In genomic region chr20:38447931-38448675, GRCh38 we compare ENCODE assay signal across 8 cellular contexts. TPM values are rescaled to one million over a fixed set of nuclear protein-coding genes. Genes with fewer than 3 reads are reported as not detected.
DNase-seq lines count a peak whose midpoint lies in the region; ATAC-seq, FAIRE-seq and TF ChIP-seq lines count a peak whose summit lies in the region.

No MANE protein-coding gene starts in this region.

- no peaks in the 10 kb centered on the region for H3K79me2 ChIP-seq in smooth muscle cell (ENCODE audit: low read depth)

- H3K4me3 Mint-ChIP-seq in activated CD4-positive, alpha-beta T cell treated with anti-CD3 and anti-CD28 coated beads, Interleukin-2, amount 10 ng/mL, durations not matched to agents 7 days and 5 days, result peak overlapping the region; percentile 72
- H3K4me3 Mint-ChIP-seq in central memory CD8-positive, alpha-beta T cell, result peak overlapping the region; percentile 84

- DNase-seq in activated CD4-positive, alpha-beta T cell treated with anti-CD3 and anti-CD28 coated beads, Interleukin-2, amount 10 ng/mL, durations not matched to agents 7 days and 5 days, result no peak
- no peak for DNase-seq in activated CD4-positive, alpha-beta T cell treated with anti-CD3 and anti-CD28 coated beads for 4 hours
- peak; percentile 70 for DNase-seq in NAMALWA (ENCODE audit: low spot score)
- DNase-seq in central memory CD8-positive, alpha-beta T cell (ENCODE audit: low spot score in 2 of 2), result no peak
- no peak for DNase-seq in smooth muscle cell (lab: John Stamatoyannopoulos, UW; ENCODE audit: unreplicated experiment)
- no peak for DNase-seq in SK-N-DZ (ENCODE audit: low spot score)
- DNase-seq in kidney, result no peak

- H3K9me3 Mint-ChIP-seq in activated CD4-positive, alpha-beta T cell treated with anti-CD3 and anti-CD28 coated beads, Interleukin-2, amount 10 ng/mL, durations not matched to agents 7 days and 5 days, result no peaks in the 10 kb centered on the region
- no peaks in the 10 kb centered on the region for H3K9me3 Mint-ChIP-seq in central memory CD8-positive, alpha-beta T cell

- ATAC-seq in central memory CD8-positive, alpha-beta T cell (replicated peaks; ENCODE audit: extremely low read depth, poor library complexity, severe bottlenecking), result no peak
- no peak for ATAC-seq in GM18867 (IDR thresholded peaks at IDR 0.05; ENCODE audit: unreplicated experiment)

- H3K9ac ChIP-seq in smooth muscle cell (ENCODE audit: low read depth) (no peak overlapping the region), kidney (ENCODE audit: low read length in 2 of 2) (no peak overlapping the region)

- no peak for FAIRE-seq in kidney (lab: Jason Lieb, UNC)

- H3K27ac ChIP-seq in smooth muscle cell (ENCODE audit: low read depth), result no peak overlapping the region
- H3K27ac ChIP-seq in kidney (ENCODE audit: low read depth in 2 of 2, low read length in 2 of 2), result no peak overlapping the region

- H4K20me1 ChIP-seq in smooth muscle cell (ENCODE audit: low read depth), result no peaks in the 10 kb centered on the region

- TF ChIP-seq CTCF in smooth muscle cell (IDR thresholded peaks at IDR 0.05; ENCODE audit: borderline replicate concordance, insufficient read depth, poor library complexity, severe bottlenecking) (no peak), kidney (IDR thresholded peaks at IDR 0.05; ENCODE audit: borderline replicate concordance, extremely low read depth, insufficient read depth) (no peak)

- WGBS in smooth muscle cell (ENCODE audit: low lambda C conversion rate), result 88% methylated on average over 10 of the region's 10 CpGs

- H3K27me3 ChIP-seq in smooth muscle cell (ENCODE audit: low read depth), result no peaks in the 10 kb centered on the region

- no peaks in the 10 kb centered on the region for H3K9me3 ChIP-seq in smooth muscle cell (replicated peaks; ENCODE audit: low read depth)
- H3K9me3 ChIP-seq in kidney (ENCODE audit: control insufficient read depth in 1 of 2, low read length in 2 of 2), result no peaks in the 10 kb centered on the region

- no peaks in the 10 kb centered on the region for H3K27me3 Mint-ChIP-seq in activated CD4-positive, alpha-beta T cell treated with anti-CD3 and anti-CD28 coated beads, Interleukin-2, amount 10 ng/mL, durations not matched to agents 7 days and 5 days
- H3K27me3 Mint-ChIP-seq in central memory CD8-positive, alpha-beta T cell, result no peaks in the 10 kb centered on the region

- CTCF ChIA-PET in activated CD4-positive, alpha-beta T cell treated with anti-CD3 and anti-CD28 coated beads, Interleukin-2, amount 10 ng/mL, durations not matched to agents 7 days and 5 days (lab: Charles Lee), result interaction anchor here (0.6 to 1.7 kb wide), 4 partner anchors 13 to 475 kb away, joined by 3 to 27 read pairs (median 4); partner anchors contain the start of genes RALGAPB and SNHG17

- H3K4me2 ChIP-seq in smooth muscle cell, result peak overlapping the region; percentile 99

- H3F3A ChIP-seq in smooth muscle cell (ENCODE audit: low read depth), result no peaks in the 10 kb centered on the region

- H3K4me1 ChIP-seq in smooth muscle cell (ENCODE audit: low read depth), result peaks cover 5% of the 10 kb centered on the region
- H3K4me1 ChIP-seq in kidney (ENCODE audit: control insufficient read depth in 1 of 2, insufficient read depth in 1 of 2, low read depth in 1 of 2, low read length in 2 of 2), result peaks cover 6 to 11% of the 10 kb centered on the region in 2 donors

- H3K27ac Mint-ChIP-seq in activated CD4-positive, alpha-beta T cell treated with anti-CD3 and anti-CD28 coated beads, Interleukin-2, amount 10 ng/mL, durations not matched to agents 7 days and 5 days, result peak overlapping the region; percentile 82
- H3K27ac Mint-ChIP-seq in central memory CD8-positive, alpha-beta T cell (ENCODE audit: low read depth), result peak overlapping the region; percentile 84

- H3K36me3 ChIP-seq in smooth muscle cell (ENCODE audit: low read depth) (no peaks in the 10 kb centered on the region), kidney (ENCODE audit: control insufficient read depth in 1 of 2, insufficient read depth in 2 of 2, low read length in 2 of 2) (peaks cover 8 to 18% of the 10 kb centered on the region in 2 donors)

- H3K4me1 Mint-ChIP-seq in activated CD4-positive, alpha-beta T cell treated with anti-CD3 and anti-CD28 coated beads, Interleukin-2, amount 10 ng/mL, durations not matched to agents 7 days and 5 days, result peaks cover 31% of the 10 kb centered on the region
- peaks cover 23% of the 10 kb centered on the region for H3K4me1 Mint-ChIP-seq in central memory CD8-positive, alpha-beta T cell

- H2AFZ ChIP-seq in smooth muscle cell (ENCODE audit: low read depth), result no peak overlapping the region

- intact Hi-C loops in kidney (cut with DNase I), result no loop called here

- POLR2A ChIA-PET in activated CD4-positive, alpha-beta T cell treated with anti-CD3 and anti-CD28 coated beads, Interleukin-2, amount 10 ng/mL, durations not matched to agents 7 days and 5 days (lab: Charles Lee), result interaction anchor here (3.2 kb wide), 1 partner anchor 13 kb away, joined by 23 read pairs; the partner anchor contains the start of gene SNHG17

- peaks cover 14% of the 10 kb centered on the region for H3K36me3 Mint-ChIP-seq in activated CD4-positive, alpha-beta T cell treated with anti-CD3 and anti-CD28 coated beads, Interleukin-2, amount 10 ng/mL, durations not matched to agents 7 days and 5 days (ENCODE audit: low read depth)
- peaks cover 20% of the 10 kb centered on the region for H3K36me3 Mint-ChIP-seq in central memory CD8-positive, alpha-beta T cell (ENCODE audit: insufficient read depth)

- H3K4me3 ChIP-seq in smooth muscle cell, result no peak overlapping the region
- H3K4me3 ChIP-seq in kidney (ENCODE audit: low read length in 2 of 2), result peak overlapping the region in 1 of 2 donors; percentile 84

RNA-seq across cellular contexts. Expression of gene SNHG17, which starts 13.0 kb away (rescaled TPM):
- 10 to 100 TPM; 40.7 to 40.8 TPM for total RNA-seq in activated CD4-positive, alpha-beta T cell treated with anti-CD3 and anti-CD28 coated beads, Interleukin-2, amount 10 ng/mL, durations not matched to agents 7 days and 5 days
- total RNA-seq in smooth muscle cell (5.5 and 6.7 TPM in 2 replicates), kidney (33.2 TPM)
- polyA plus RNA-seq in smooth muscle cell (19.6 and 26.4 TPM in 2 replicates), kidney (ENCODE audit: insufficient read depth, low read depth, low replicate concordance) (19.7 TPM)
- 27.5 and 28.0 TPM in 2 replicates for polyA plus RNA-seq in SK-N-DZ (2014; cell fraction: cytosol; rRNA removed)
- 61.3 and 159 TPM in 2 replicates for polyA plus RNA-seq in SK-N-DZ (2014; cell fraction: nucleus; rRNA removed)

RNA-seq across cellular contexts. Expression of gene RALGAPB, which starts 24.5 kb away (rescaled TPM):
- total RNA-seq in activated CD4-positive, alpha-beta T cell treated with anti-CD3 and anti-CD28 coated beads, Interleukin-2, amount 10 ng/mL, durations not matched to agents 7 days and 5 days, result 10 to 100 TPM; 31.1 to 36.7 TPM
- 33.3 and 43.2 TPM in 2 replicates for total RNA-seq in smooth muscle cell
- polyA plus RNA-seq in smooth muscle cell, result 8.9 and 11.4 TPM in 2 replicates
- 22.9 and 27.5 TPM in 2 replicates for polyA plus RNA-seq in SK-N-DZ (2014; cell fraction: cytosol; rRNA removed)
- 52.5 and 63.1 TPM in 2 replicates for polyA plus RNA-seq in SK-N-DZ (2014; cell fraction: nucleus; rRNA removed)
- total RNA-seq in kidney, result 43.3 TPM
- 9.4 TPM for polyA plus RNA-seq in kidney (ENCODE audit: insufficient read depth, low read depth, low replicate concordance)
